ENCODE assay signal across 35 cellular contexts in genomic region chr7:104967088-104967487, GRCh38. TPM values are rescaled to one million over a fixed set of nuclear protein-coding genes. Genes with fewer than 3 reads are reported as not detected.
DNase-seq lines count a peak whose midpoint lies in the region; ATAC-seq and TF ChIP-seq lines count a peak whose summit lies in the region.
"Had no signal": no experiment of that assay in that cellular context is flagged by ENCODE, and none has a peak within 500 bp of the region (broad histone marks: within the 10 kb centered on the region; RNA-seq: fewer than 3 reads in every experiment).

No MANE protein-coding gene starts in this region.

- no peak overlapping the region for H2AK5ac ChIP-seq in neuronal stem cell (ENCODE audit: low read depth, low read length)

- WGBS in neuronal stem cell (ENCODE audit: extremely low coverage in 2 of 2, insufficient read length in 2 of 2, insufficient replicate concordance in 1 of 2), 2 donors, result no CpG with 5 or more reads among the region's 2 CpGs

- no peak overlapping the region for H3K23ac ChIP-seq in neuronal stem cell (ENCODE audit: low read depth, low read length, poor library complexity)

- no peaks in the 10 kb centered on the region for H3K27me3 ChIP-seq in BLaER1 treated with 17β-estradiol and CSF1 and Interleukin-3, amounts not matched to agents 10 nM and 100 nM
- no peaks in the 10 kb centered on the region for H3K27me3 ChIP-seq in neuronal stem cell (ENCODE audit: control insufficient read depth in 3 of 3, insufficient read depth in 3 of 3, low read depth in 1 of 3, low read length in 3 of 3)
- H3K27me3 ChIP-seq: cardiac muscle cell, esophagus squamous epithelium, right atrium auricular region, spleen had no signal

- H3K27ac ChIP-seq in BLaER1 treated with 17β-estradiol and CSF1 and Interleukin-3, amounts not matched to agents 10 nM and 100 nM, result peak overlapping the region in 6 of 11 experiments; percentile 15 to 40 (median 21); a peak in 8 of 22 replicates
- no peak overlapping the region for H3K27ac ChIP-seq in neuronal stem cell (replicated peaks; ENCODE audit: low read length)
- H3K27ac ChIP-seq: cardiac muscle cell, parathyroid adenoma, spleen had no signal

- H3K4me1 ChIP-seq in BLaER1 treated with 17β-estradiol and CSF1 and Interleukin-3, amounts not matched to agents 10 nM and 100 nM, result peaks cover 15 to 90% (median 62%) of the 10 kb centered on the region in 10 experiments
- peaks cover 0 to 2% of the 10 kb centered on the region in 2 donors for H3K4me1 ChIP-seq in neuronal stem cell (ENCODE audit: control insufficient read depth in 2 of 2, insufficient read depth in 1 of 2, low read depth in 1 of 2, low read length in 2 of 2)
- H3K4me1 ChIP-seq: parathyroid adenoma had no signal

- H3K27me3 Mint-ChIP-seq in endothelial cell (ENCODE audit: unreplicated experiment), result peaks cover 8% of the 10 kb centered on the region
- H3K27me3 Mint-ChIP-seq: activated B cell treated with CpG ODN at 0.5 μM for 24 hours; activated CD4-positive, alpha-beta memory T cell treated with anti-CD3 and anti-CD28 coated beads for 36 hours; activated naive CD4-positive, alpha-beta T cell treated with anti-CD3 and anti-CD28 coated beads, Interleukin-2, amount 10 ng/mL, durations not matched to agents 7 days and 5 days had no signal

- H4K20me1 ChIP-seq in BLaER1 treated with 17β-estradiol and CSF1 and Interleukin-3, amounts not matched to agents 10 nM and 100 nM, result peaks cover 0 to 14% (median 0%) of the 10 kb centered on the region in 11 experiments; a peak in 3 of 22 replicates

- ATAC-seq in GM21528 (IDR thresholded peaks at IDR 0.05; ENCODE audit: low FRiP score, unreplicated experiment) (no peak), GM21447 (IDR thresholded peaks at IDR 0.05; ENCODE audit: unreplicated experiment) (no peak)
- ATAC-seq: lower lobe of right lung had no signal

- H2BK5ac ChIP-seq in neuronal stem cell (ENCODE audit: low read length), result no peak overlapping the region

- H4K8ac ChIP-seq in neuronal stem cell (ENCODE audit: low read depth, low read length), result no peak overlapping the region

- H3K79me1 ChIP-seq in neuronal stem cell (ENCODE audit: low read depth, low read length), result no peaks in the 10 kb centered on the region

- H3K14ac ChIP-seq in neuronal stem cell (ENCODE audit: low read length), result no peak overlapping the region

- H3K9me3 Mint-ChIP-seq in endothelial cell (ENCODE audit: unreplicated experiment), result no peaks in the 10 kb centered on the region
- H3K9me3 Mint-ChIP-seq: activated B cell treated with CpG ODN at 0.5 μM for 24 hours; activated CD4-positive, alpha-beta memory T cell treated with anti-CD3 and anti-CD28 coated beads for 36 hours; activated T-helper 1 cell treated with anti-CD3 and anti-CD28 coated beads, Interleukin-12 subunit alpha, Interleukin-12 subunit beta, Interleukin-2, Interleukin-4 antibody, amounts not matched to agents 30 ng/mL and 10 ng/mL and 1 ng/mL, durations not matched to agents 14 hours and 24 hours and 36 hours; CD14-positive monocyte; endodermal cell had no signal

- H3K4me2 ChIP-seq in BLaER1 treated with 17β-estradiol and CSF1 and Interleukin-3, amounts not matched to agents 10 nM and 100 nM, result peak overlapping the region in 6 of 11 experiments; percentile 1 to 44 (median 12); a peak in 6 of 22 replicates
- no peak overlapping the region for H3K4me2 ChIP-seq in neuronal stem cell (ENCODE audit: insufficient read depth, low read length, poor library complexity, severe bottlenecking)

- H3K4me3 Mint-ChIP-seq in endothelial cell (ENCODE audit: unreplicated experiment), result no peak overlapping the region
- H3K4me3 Mint-ChIP-seq: activated B cell treated with CpG ODN at 0.5 μM for 24 hours; activated CD4-positive, alpha-beta memory T cell treated with anti-CD3 and anti-CD28 coated beads for 36 hours; activated naive CD4-positive, alpha-beta T cell treated with anti-CD3 and anti-CD28 coated beads, Interleukin-2, amount 10 ng/mL, durations not matched to agents 7 days and 5 days; activated T-helper 1 cell treated with anti-CD3 and anti-CD28 coated beads, Interleukin-12 subunit alpha, Interleukin-12 subunit beta, Interleukin-2, Interleukin-4 antibody, amounts not matched to agents 30 ng/mL and 10 ng/mL and 1 ng/mL, durations not matched to agents 14 hours and 24 hours and 36 hours; CD14-positive monocyte; endodermal cell; nephron progenitor cell; T-helper 2 cell treated with Interferon-gamma antibody and Interleukin-4, amounts not matched to agents 5 μg/mL and 100 μg/mL, for 36 hours had no signal

- peak; percentile 25 for DNase-seq in MV-4-11 (lab: John Stamatoyannopoulos, UW)
- no peak for DNase-seq in endothelial cell (ENCODE audit: low spot score)
- DNase-seq in neuronal stem cell (ENCODE audit: low spot score), result no peak
- DNase-seq in cerebellar cortex (ENCODE audit: low spot score), result no peak
- DNase-seq in T1000 (lab: John Stamatoyannopoulos, UW), result no peak
- DNase-seq: activated B cell treated with CpG ODN at 0.5 μM for 24 hours; activated CD4-positive, alpha-beta memory T cell treated with anti-CD3 and anti-CD28 coated beads for 36 hours; activated CD8-positive, alpha-beta memory T cell treated with anti-CD3 and anti-CD28 coated beads, Interleukin-2, amount 50 U/mL, for 4 hours; activated naive CD4-positive, alpha-beta T cell treated with anti-CD3 and anti-CD28 coated beads, Interleukin-2, amount 10 ng/mL, durations not matched to agents 7 days and 5 days; amniotic stem cell; Calu3; DMS79 treated with DMSO at 0.1 percent for 48 hours; endodermal cell; esophagus squamous epithelium; GF-D8; Kasumi-1; kidney; lower lobe of right lung; NCI-H1092 treated with DMSO at 0.1 percent for 48 hours; NCI-H187 treated with DMSO at 0.1 percent for 48 hours; NCI-H2171 treated with DMSO at 0.1 percent for 48 hours; NCI-H524 treated with DMSO at 0.1 percent for 48 hours; nephron progenitor cell; spleen; substantia nigra had no signal

- H2AFZ ChIP-seq in neuronal stem cell (ENCODE audit: low read length), result no peak overlapping the region
- H2AFZ ChIP-seq: parathyroid adenoma had no signal

- H3K36me3 ChIP-seq in BLaER1 treated with 17β-estradiol and CSF1 and Interleukin-3, amounts not matched to agents 10 nM and 100 nM, result peaks cover 90 to 100% (median 98%) of the 10 kb centered on the region in 11 experiments
- no peaks in the 10 kb centered on the region for H3K36me3 ChIP-seq in neuronal stem cell (replicated peaks in 1 of 2; ENCODE audit: control insufficient read depth in 2 of 2, insufficient read depth in 2 of 2, low read length in 2 of 2)
- H3K36me3 ChIP-seq: cardiac muscle cell, esophagus squamous epithelium, HAP-1, lower lobe of right lung, right atrium auricular region had no signal

- H3K9me3 ChIP-seq in BLaER1 treated with 17β-estradiol and CSF1 and Interleukin-3, amounts not matched to agents 10 nM and 100 nM (replicated peaks in 1 of 11), result peaks cover 0 to 31% (median 27%) of the 10 kb centered on the region in 11 experiments; a peak in 17 of 22 replicates
- H3K9me3 ChIP-seq in neuronal stem cell (replicated peaks in 1 of 2; ENCODE audit: control insufficient read depth in 2 of 2, insufficient read depth in 1 of 2, low read depth in 1 of 2, low read length in 2 of 2), result peaks cover 2 to 11% of the 10 kb centered on the region in 2 donors
- H3K9me3 ChIP-seq: esophagus squamous epithelium, lower lobe of right lung, right atrium auricular region, spleen had no signal

- H3K36me3 Mint-ChIP-seq in endothelial cell (ENCODE audit: low read depth, unreplicated experiment), result peaks cover 4% of the 10 kb centered on the region

- no peak overlapping the region for H3K4ac ChIP-seq in neuronal stem cell (ENCODE audit: low read length)

- no peak overlapping the region for H3K9ac ChIP-seq in BLaER1 treated with 17β-estradiol and CSF1 and Interleukin-3, amounts not matched to agents 10 nM and 100 nM
- no peak overlapping the region for H3K9ac ChIP-seq in neuronal stem cell (ENCODE audit: low read depth, low read length, poor library complexity)
- H3K9ac ChIP-seq: parathyroid adenoma had no signal

- TF ChIP-seq CTCF in endothelial cell (IDR thresholded peaks at IDR 0.05; ENCODE audit: unreplicated experiment), result no peak

- H3K18ac ChIP-seq in neuronal stem cell (ENCODE audit: low read length), result peak overlapping the region; percentile 28

- no peak overlapping the region for H2BK12ac ChIP-seq in neuronal stem cell (ENCODE audit: low read length)

- H3K4me1 Mint-ChIP-seq in endothelial cell (ENCODE audit: unreplicated experiment), result peaks cover 8% of the 10 kb centered on the region

- H2BK15ac ChIP-seq in neuronal stem cell (ENCODE audit: low read length), result no peak overlapping the region

- H4K91ac ChIP-seq in neuronal stem cell (ENCODE audit: low read depth, low read length, poor library complexity), result no peak overlapping the region

- H3K4me3 ChIP-seq in BLaER1 treated with 17β-estradiol and CSF1 and Interleukin-3, amounts not matched to agents 10 nM and 100 nM, result no peak overlapping the region
- H3K4me3 ChIP-seq in neuronal stem cell (ENCODE audit: low read length in 2 of 2), result no peak overlapping the region
- H3K4me3 ChIP-seq: cardiac muscle cell, esophagus squamous epithelium, HAP-1, lower lobe of right lung, right atrium auricular region, spleen had no signal

- no peak overlapping the region for H2BK120ac ChIP-seq in neuronal stem cell (ENCODE audit: low read depth, low read length)

- peak overlapping the region; percentile 1 for H3K27ac Mint-ChIP-seq in endothelial cell (ENCODE audit: unreplicated experiment)
- H3K27ac Mint-ChIP-seq: activated B cell treated with CpG ODN at 0.5 μM for 24 hours; activated CD4-positive, alpha-beta memory T cell treated with anti-CD3 and anti-CD28 coated beads for 36 hours; activated naive CD4-positive, alpha-beta T cell treated with anti-CD3 and anti-CD28 coated beads, Interleukin-2, amount 10 ng/mL, durations not matched to agents 7 days and 5 days; activated T-helper 1 cell treated with anti-CD3 and anti-CD28 coated beads, Interleukin-12 subunit alpha, Interleukin-12 subunit beta, Interleukin-2, Interleukin-4 antibody, amounts not matched to agents 30 ng/mL and 10 ng/mL and 1 ng/mL, durations not matched to agents 14 hours and 24 hours and 36 hours; CD14-positive monocyte; endodermal cell; nephron progenitor cell; T-helper 2 cell treated with Interferon-gamma antibody and Interleukin-4, amounts not matched to agents 5 μg/mL and 100 μg/mL, for 36 hours had no signal

RNA-seq across cellular contexts. Expression of gene KMT2E, which starts 46.9 kb away (rescaled TPM):
- total RNA-seq in endothelial cell (ENCODE audit: unreplicated experiment), result 71.0 TPM
- 55.8 TPM for polyA plus RNA-seq in neuronal stem cell (2013, experiment 1 of 2)
- 60.0 TPM for polyA plus RNA-seq in neuronal stem cell (2013, experiment 2 of 2)
